In genomic region chr16:30740364-30741251, GRCh38 we compare ENCODE assay signal across 8 cellular contexts. TPM values are rescaled to one million over a fixed set of nuclear protein-coding genes. Genes with fewer than 3 reads are reported as not detected.
A peak's percentile ranks its signal among the peaks of the same experiment; 100 is the strongest.
DNase-seq lines count a peak whose midpoint lies in the region; TF ChIP-seq lines count a peak whose summit lies in the region.

No MANE protein-coding gene starts in this region.

- no peaks in the 10 kb centered on the region for H3K9me3 ChIP-seq in HUES48 (ENCODE audit: control insufficient read depth, insufficient read depth, low read length)
- H3K9me3 ChIP-seq in iPS-18a (ENCODE audit: control insufficient read depth, low read depth, low read length) = no peaks in the 10 kb centered on the region
- H3K9me3 ChIP-seq in spleen = no peaks in the 10 kb centered on the region
- H3K9me3 ChIP-seq in BE2C = no peaks in the 10 kb centered on the region

- no peak overlapping the region for H3K4me3 ChIP-seq in HUES48 (ENCODE audit: low read depth, low read length)
- no peak overlapping the region for H3K4me3 ChIP-seq in iPS-18a (ENCODE audit: low read length)
- H3K4me3 ChIP-seq in spleen = no peak overlapping the region
- no peak overlapping the region for H3K4me3 ChIP-seq in BE2C (ENCODE audit: low read depth, low read length)

- no peak for TF ChIP-seq CTCF in AG09319 (IDR thresholded peaks at IDR 0.05; ENCODE audit: low read depth, low read length)
- TF ChIP-seq CTCF in spleen (IDR thresholded peaks at IDR 0.05 in 8 of 11, conservative IDR thresholded peaks at IDR 0.05 in 3 of 11) = no peak
- TF ChIP-seq CTCF in BE2C (IDR thresholded peaks at IDR 0.05; ENCODE audit: low read depth, low read length) = no peak

- 64 to 83% (median 70%) methylated on average over 8 of the region's 8 CpGs for WGBS in spleen, 5 donors

- peaks cover 7% of the 10 kb centered on the region for H3K4me1 ChIP-seq in HUES48 (ENCODE audit: control insufficient read depth, insufficient read depth, low read length)
- H3K4me1 ChIP-seq in iPS-18a (ENCODE audit: control insufficient read depth, low read depth, low read length) = no peaks in the 10 kb centered on the region
- peaks cover 0 to 28% (median 17%) of the 10 kb centered on the region in 6 donors for H3K4me1 ChIP-seq in spleen
- H3K4me1 ChIP-seq in BE2C = peaks cover 13% of the 10 kb centered on the region

- no peak for TF ChIP-seq POLR2A in spleen (IDR thresholded peaks at IDR 0.05)

- no peaks in the 10 kb centered on the region for H3K27me3 ChIP-seq in HUES48 (ENCODE audit: control insufficient read depth, insufficient read depth, low read length)
- no peaks in the 10 kb centered on the region for H3K27me3 ChIP-seq in iPS-18a (ENCODE audit: control insufficient read depth, insufficient read depth, low read length)
- no peaks in the 10 kb centered on the region for H3K27me3 ChIP-seq in spleen (replicated peaks in 1 of 7)
- no peaks in the 10 kb centered on the region for H3K27me3 ChIP-seq in BE2C

- H3K9ac ChIP-seq in HUES48 (ENCODE audit: low read depth, low read length) = no peak overlapping the region
- H3K9ac ChIP-seq in iPS-18a (ENCODE audit: low read length) = no peak overlapping the region

- DNase-seq in AG09319 (ENCODE audit: extremely low read depth, low read depth) (peak; percentile 66), amniotic epithelial cell (ENCODE audit: low read depth) (peak; percentile 71), spleen (no peak), cerebellar cortex (ENCODE audit: low spot score) (no peak), BE2C (no peak), superior temporal gyrus (ENCODE audit: extremely low spot score) (no peak)

- peak overlapping the region; percentile 65 for H3K27ac ChIP-seq in HUES48 (ENCODE audit: low read depth, low read length)
- H3K27ac ChIP-seq in iPS-18a (ENCODE audit: low read length) = peak overlapping the region; percentile 15
- peak overlapping the region in 5 of 8 donors; percentile 1 to 42 (median 20) for H3K27ac ChIP-seq in spleen

- intact Hi-C loops in spleen (cut with DNase I; ENCODE audit: low total_unique reads) = no loop called here

- H3K36me3 ChIP-seq in HUES48 (ENCODE audit: control insufficient read depth, insufficient read depth, low read length) = peaks cover 70% of the 10 kb centered on the region
- H3K36me3 ChIP-seq in iPS-18a (ENCODE audit: control insufficient read depth, low read depth, low read length) = peaks cover 49% of the 10 kb centered on the region
- peaks cover 3 to 99% (median 60%) of the 10 kb centered on the region in 6 donors for H3K36me3 ChIP-seq in spleen
- peaks cover 35% of the 10 kb centered on the region for H3K36me3 ChIP-seq in BE2C

RNA-seq across cellular contexts. Expression of gene PHKG2, which starts 7.6 kb away (rescaled TPM):
- total RNA-seq in spleen = 10 to 100 TPM; 28.5 to 36.7 (median 34.0) TPM
- 10 to 100 TPM; 30.3 to 51.6 (median 42.8) TPM for polyA plus RNA-seq in spleen
- 50.9 TPM for polyA plus RNA-seq in BE2C (2012; ENCODE audit: insufficient read depth, insufficient read length, low read depth)

RNA-seq across cellular contexts. Expression of gene CFAP119, which starts 21.3 kb away (rescaled TPM):
- 1 to 10 TPM; 3.1 to 7.2 (median 4.1) TPM for total RNA-seq in spleen
- 10 to 100 TPM in 1 of 3 donors, 1 to 10 TPM in 2; 8.2 to 15.5 (median 8.3) TPM for polyA plus RNA-seq in spleen
- polyA plus RNA-seq in BE2C (2012; ENCODE audit: insufficient read depth, insufficient read length, low read depth) = 5.5 TPM

RNA-seq across cellular contexts. Expression of gene RNF40, which starts 21.5 kb away (rescaled TPM):
- 100 to 1,000 TPM in 2 of 7 donors, 10 to 100 TPM in 5; 65.9 to 111 (median 88.8) TPM for total RNA-seq in spleen
- polyA plus RNA-seq in spleen = 10 to 100 TPM; 38.1 to 63.9 (median 50.0) TPM
- polyA plus RNA-seq in BE2C (2012; ENCODE audit: insufficient read depth, insufficient read length, low read depth) = 215 TPM

RNA-seq across cellular contexts. Expression of gene SRCAP, which starts 41.6 kb away (rescaled TPM):
- total RNA-seq in spleen = 10 to 100 TPM; 52.8 to 85.7 (median 72.7) TPM
- 10 to 100 TPM in 1 of 3 donors, 1 to 10 TPM in 2; 1.2 to 19.0 (median 1.4) TPM for polyA plus RNA-seq in spleen
- 33.3 TPM for polyA plus RNA-seq in BE2C (2012; ENCODE audit: insufficient read depth, insufficient read length, low read depth)

RNA-seq across cellular contexts. Expression of gene ZNF629, which starts 46.4 kb away (rescaled TPM):
- total RNA-seq in spleen = 10 to 100 TPM in 5 of 7 donors, 1 to 10 TPM in 2; 7.6 to 13.9 (median 12.5) TPM
- polyA plus RNA-seq in spleen = 1 to 10 TPM; 1.3 to 3.1 (median 1.7) TPM
- polyA plus RNA-seq in BE2C (2012; ENCODE audit: insufficient read depth, insufficient read length, low read depth) = 39.3 TPM

Comparison
In these comparisons a context has a peak if more than half of its experiments do, and no peak if none do; other contexts are left out.
1. DNase-seq: peak in AG09319 (single experiment) and amniotic epithelial cell (single experiment); none in spleen (single experiment), cerebellar cortex (single experiment), BE2C (single experiment) and superior temporal gyrus (single experiment).
2. H3K27ac ChIP-seq: peak in every context shown above with its lines; median percentile 65 in HUES48; 20 in spleen; 15 in iPS-18a.